24 cellular contexts compared by ENCODE assay signal in genomic region chr13:21020581-21020980, GRCh38. TPM values are rescaled to one million over a fixed set of nuclear protein-coding genes. Genes with fewer than 3 reads are reported as not detected.
DNase-seq lines count a peak whose midpoint lies in the region; ATAC-seq and TF ChIP-seq lines count a peak whose summit lies in the region.
"Had no signal": no experiment of that assay in that cellular context is flagged by ENCODE, and none has a peak within 500 bp of the region (broad histone marks: within the 10 kb centered on the region; RNA-seq: fewer than 3 reads in every experiment).

No MANE protein-coding gene starts in this region.

- H2BK12ac ChIP-seq in H9 (ENCODE audit: insufficient read length, low read depth, low read length), result no peak overlapping the region

- H3K56ac ChIP-seq in H9 (ENCODE audit: insufficient read length, low read depth, low read length), result no peak overlapping the region

- no CpG with 5 or more reads among the region's 4 CpGs for WGBS in H9 (ENCODE audit: extremely low coverage, insufficient read length, low lambda C conversion rate)
- 91% methylated on average over 4 of the region's 4 CpGs for WGBS in sigmoid colon, 2 donors

- H3K4me2 ChIP-seq in H9 (ENCODE audit: insufficient read depth, insufficient read length, low read length), result no peak overlapping the region

- H3K36me3 ChIP-seq in sigmoid colon, result no peaks in the 10 kb centered on the region
- H3K36me3 ChIP-seq: spleen had no signal

- peaks cover 21 to 27% of the 10 kb centered on the region in 2 experiments for H3K4me1 Mint-ChIP-seq in H9
- H3K4me1 Mint-ChIP-seq in dendritic cell treated with granulocyte-macrophage colony-stimulating factor and Interleukin-4, amounts not matched to agents 40 ng/mL and 50 ng/mL, for 4 days (ENCODE audit: low read depth), result peaks cover 49% of the 10 kb centered on the region
- peaks cover 14% of the 10 kb centered on the region for H3K4me1 Mint-ChIP-seq in activated T-helper 17 cell treated with anti-CD3 and anti-CD28 coated beads, Interleukin-2, amount 50 U/mL, for 72 hours

- H3K27me3 Mint-ChIP-seq in H9 (ENCODE audit: low read depth), result no peaks in the 10 kb centered on the region
- no peaks in the 10 kb centered on the region for H3K27me3 Mint-ChIP-seq in dendritic cell treated with granulocyte-macrophage colony-stimulating factor and Interleukin-4, amounts not matched to agents 40 ng/mL and 50 ng/mL, for 4 days
- H3K27me3 Mint-ChIP-seq in activated T-helper 17 cell treated with anti-CD3 and anti-CD28 coated beads, Interleukin-2, amount 50 U/mL, for 72 hours, result no peaks in the 10 kb centered on the region
- H3K27me3 Mint-ChIP-seq: activated CD4-positive, alpha-beta T cell treated with anti-CD3 and anti-CD28 coated beads, Interleukin-2, amount 10 ng/mL, durations not matched to agents 24 days and 14 days; activated naive CD8-positive, alpha-beta T cell treated with anti-CD3 and anti-CD28 coated beads, Interleukin-2, amount 50 U/mL, for 24 hours; naive thymus-derived CD4-positive, alpha-beta T cell; T-cell had no signal

- no peaks in the 10 kb centered on the region for H3K9me3 Mint-ChIP-seq in H9
- H3K9me3 Mint-ChIP-seq in dendritic cell treated with granulocyte-macrophage colony-stimulating factor and Interleukin-4, amounts not matched to agents 40 ng/mL and 50 ng/mL, for 4 days, result no peaks in the 10 kb centered on the region
- peaks cover 5% of the 10 kb centered on the region for H3K9me3 Mint-ChIP-seq in activated T-helper 17 cell treated with anti-CD3 and anti-CD28 coated beads, Interleukin-2, amount 50 U/mL, for 72 hours
- H3K9me3 Mint-ChIP-seq: activated naive CD8-positive, alpha-beta T cell treated with anti-CD3 and anti-CD28 coated beads, Interleukin-2, amount 50 U/mL, for 24 hours; T-cell had no signal

- no peaks in the 10 kb centered on the region for H3K27me3 ChIP-seq in H9 (ENCODE audit: insufficient read depth, low read length)
- no peaks in the 10 kb centered on the region for H3K27me3 ChIP-seq in sigmoid colon
- H3K27me3 ChIP-seq: BLaER1 treated with 17β-estradiol and CSF1 and Interleukin-3, amounts not matched to agents 10 nM and 100 nM; spleen had no signal

- no peak overlapping the region for H2AFZ ChIP-seq in H9 (ENCODE audit: low read length)

- H3K9ac ChIP-seq in H9 (ENCODE audit: extremely low read depth, insufficient read length, low read length), result no peak overlapping the region
- H3K9ac ChIP-seq: BLaER1 treated with 17β-estradiol and CSF1 and Interleukin-3, amounts not matched to agents 10 nM and 100 nM had no signal

- no peak for TF ChIP-seq POLR2A in sigmoid colon (IDR thresholded peaks at IDR 0.05)

- H3K4me3 Mint-ChIP-seq in H9, result no peak overlapping the region
- no peak overlapping the region for H3K4me3 Mint-ChIP-seq in dendritic cell treated with granulocyte-macrophage colony-stimulating factor and Interleukin-4, amounts not matched to agents 40 ng/mL and 50 ng/mL, for 4 days
- no peak overlapping the region for H3K4me3 Mint-ChIP-seq in activated T-helper 17 cell treated with anti-CD3 and anti-CD28 coated beads, Interleukin-2, amount 50 U/mL, for 72 hours
- H3K4me3 Mint-ChIP-seq: activated CD4-positive, alpha-beta T cell treated with anti-CD3 and anti-CD28 coated beads, Interleukin-2, amount 10 ng/mL, durations not matched to agents 24 days and 14 days; activated naive CD8-positive, alpha-beta T cell treated with anti-CD3 and anti-CD28 coated beads, Interleukin-2, amount 50 U/mL, for 24 hours; naive thymus-derived CD4-positive, alpha-beta T cell; T-cell had no signal

- H2BK15ac ChIP-seq in H9 (ENCODE audit: low read depth, low read length), result no peak overlapping the region

- peak in 1 of 4 donors; percentile 50 for TF ChIP-seq EP300 in sigmoid colon (IDR thresholded peaks at IDR 0.05)

- no peak overlapping the region for H3T11ph ChIP-seq in H9 (ENCODE audit: low read length)

- H2AK5ac ChIP-seq in H9 (ENCODE audit: insufficient read length, low read length), result no peak overlapping the region

- ATAC-seq in activated T-helper 17 cell treated with anti-CD3 and anti-CD28 coated beads, Interleukin-2, amount 50 U/mL, for 72 hours (replicated peaks), result no peak
- ATAC-seq: activated naive CD8-positive, alpha-beta T cell treated with anti-CD3 and anti-CD28 coated beads, Interleukin-2, amount 50 U/mL, for 24 hours; naive thymus-derived CD4-positive, alpha-beta T cell; psoas muscle; T-cell had no signal

- peaks cover 10% of the 10 kb centered on the region; the same call in 1 of the 2 replicates for H3K79me2 ChIP-seq in H9 (ENCODE audit: insufficient read depth, low read length)

- no peak overlapping the region for H3K23ac ChIP-seq in H9 (ENCODE audit: insufficient read length, low read depth, low read length)

- peak; percentile 14 for DNase-seq in H9
- DNase-seq in islet precursor cell, result peak; percentile 37
- no peak for DNase-seq in sigmoid colon
- DNase-seq in stimulated activated CD4-positive, alpha-beta T cell treated with anti-CD3 and anti-CD28 coated beads, Interleukin-12 subunit alpha, Interleukin-12 subunit beta, amount 100 ng/mL, for 4 hours, result no peak
- DNase-seq in NCI-H2081 treated with DMSO at 0.1 percent for 48 hours (lab: John Stamatoyannopoulos, UW), result no peak
- DNase-seq in NCI-H526 treated with DMSO at 0.1 percent for 48 hours (lab: John Stamatoyannopoulos, UW), result no peak
- DNase-seq: activated CD4-positive, alpha-beta T cell treated with anti-CD3 and anti-CD28 coated beads, Interleukin-2, amount 10 ng/mL, durations not matched to agents 24 days and 14 days; activated CD8-positive, alpha-beta memory T cell treated with anti-CD3 and anti-CD28 coated beads, Interleukin-2, amount 50 U/mL, for 4 hours; activated effector memory CD4-positive, alpha-beta T cell treated with Interleukin-2 at 50 U/mL for 16 hours; activated naive CD8-positive, alpha-beta T cell treated with anti-CD3 and anti-CD28 coated beads, Interleukin-2, amount 50 U/mL, for 24 hours; dermis blood vessel endothelial cell; hypothalamus; mammary epithelial cell; naive thymus-derived CD4-positive, alpha-beta T cell; NCI-H1694; NCI-H2227 treated with DMSO at 0.1 percent for 48 hours; NCI-H774; psoas muscle; SIG-M5; spleen; T-cell had no signal

- no peak overlapping the region for H2BK20ac ChIP-seq in H9 (ENCODE audit: low read depth, low read length, poor library complexity, severe bottlenecking)

- H3K4me1 ChIP-seq in H9 (ENCODE audit: insufficient read depth, low read length) (peaks cover 3% of the 10 kb centered on the region; the same call in 1 of the 2 replicates), sigmoid colon (peaks cover 0 to 73% (median 69%) of the 10 kb centered on the region in 4 donors)

- peaks cover 6% of the 10 kb centered on the region for H3K79me1 ChIP-seq in H9 (ENCODE audit: insufficient read depth, low read depth, low read length, poor library complexity, severe bottlenecking)

- H3K36me3 Mint-ChIP-seq in H9 (ENCODE audit: insufficient read depth in 1 of 3, low read depth in 3 of 3), result peaks cover 0 to 3% (median 2%) of the 10 kb centered on the region in 3 experiments; a peak in 1 of 7 replicates
- peaks cover 25% of the 10 kb centered on the region for H3K36me3 Mint-ChIP-seq in dendritic cell treated with granulocyte-macrophage colony-stimulating factor and Interleukin-4, amounts not matched to agents 40 ng/mL and 50 ng/mL, for 4 days (ENCODE audit: low read depth)
- H3K36me3 Mint-ChIP-seq in activated T-helper 17 cell treated with anti-CD3 and anti-CD28 coated beads, Interleukin-2, amount 50 U/mL, for 72 hours (ENCODE audit: low read depth), result no peaks in the 10 kb centered on the region
- H3K36me3 Mint-ChIP-seq: T-cell had no signal

- intact Hi-C loops in dendritic cell treated with granulocyte-macrophage colony-stimulating factor and Interleukin-4, amounts not matched to agents 40 ng/mL and 50 ng/mL, for 4 days (cut with micrococcal nuclease), result no loop called here
- intact Hi-C loops in sigmoid colon (cut with DNase I), result loop anchor here (2.0 kb wide), 1 partner anchor 40 kb away; the partner anchor contains the start of gene LATS2

- no peak overlapping the region for H3K4me3 ChIP-seq in sigmoid colon
- H3K4me3 ChIP-seq: BLaER1 treated with 17β-estradiol and CSF1 and Interleukin-3, amounts not matched to agents 10 nM and 100 nM; psoas muscle; spleen had no signal

- H3K9me3 ChIP-seq in H9 (ENCODE audit: control insufficient read depth, low read depth, low read length) (no peaks in the 10 kb centered on the region), sigmoid colon (no peaks in the 10 kb centered on the region)
- H3K9me3 ChIP-seq: BLaER1 treated with 17β-estradiol and CSF1 and Interleukin-3, amounts not matched to agents 10 nM and 100 nM; psoas muscle; spleen had no signal

- no peak overlapping the region for H4K91ac ChIP-seq in H9 (ENCODE audit: insufficient read length, low read depth, low read length)

- H3K4ac ChIP-seq in H9 (ENCODE audit: low read depth, low read length), result no peak overlapping the region

- H3K23me2 ChIP-seq in H9 (ENCODE audit: insufficient read length, low read depth, low read length, poor library complexity, severe bottlenecking), result no peaks in the 10 kb centered on the region

- H2BK5ac ChIP-seq in H9 (ENCODE audit: insufficient read length, low read length), result no peak overlapping the region

- TF ChIP-seq CTCF in H9 (conservative IDR thresholded peaks at IDR 0.05) (no peak), sigmoid colon (IDR thresholded peaks at IDR 0.05) (no peak)

- no peak overlapping the region for H4K5ac ChIP-seq in H9 (ENCODE audit: insufficient read length, low read depth, low read length)

- no peak overlapping the region for H2BK120ac ChIP-seq in H9 (ENCODE audit: low read depth, low read length, poor library complexity, severe bottlenecking)

- H3K27ac Mint-ChIP-seq in H9, result peak overlapping the region in 1 of 3 experiments; percentile 42; a peak in 1 of 7 replicates
- peak overlapping the region; percentile 30 for H3K27ac Mint-ChIP-seq in dendritic cell treated with granulocyte-macrophage colony-stimulating factor and Interleukin-4, amounts not matched to agents 40 ng/mL and 50 ng/mL, for 4 days
- H3K27ac Mint-ChIP-seq in activated T-helper 17 cell treated with anti-CD3 and anti-CD28 coated beads, Interleukin-2, amount 50 U/mL, for 72 hours, result no peak overlapping the region
- H3K27ac Mint-ChIP-seq: activated CD4-positive, alpha-beta T cell treated with anti-CD3 and anti-CD28 coated beads, Interleukin-2, amount 10 ng/mL, durations not matched to agents 24 days and 14 days; activated naive CD8-positive, alpha-beta T cell treated with anti-CD3 and anti-CD28 coated beads, Interleukin-2, amount 50 U/mL, for 24 hours; naive thymus-derived CD4-positive, alpha-beta T cell; T-cell had no signal

- H3K18ac ChIP-seq in H9 (ENCODE audit: insufficient read length, low read depth, low read length), result no peak overlapping the region

- no peak overlapping the region; the same call in 1 of the 2 replicates for H3K14ac ChIP-seq in H9 (ENCODE audit: insufficient read depth, low read length)

- H4K20me1 ChIP-seq in H9 (ENCODE audit: control insufficient read depth, insufficient read depth, insufficient read length), result peaks cover 3% of the 10 kb centered on the region

- H3K27ac ChIP-seq in H9 (ENCODE audit: insufficient read length, low read depth, low read length) (no peak overlapping the region), sigmoid colon (peak overlapping the region; percentile 59 to 77 (median 76))
- H3K27ac ChIP-seq: BLaER1 treated with 17β-estradiol and CSF1 and Interleukin-3, amounts not matched to agents 10 nM and 100 nM; psoas muscle had no signal

- no peak overlapping the region for H4K8ac ChIP-seq in H9 (replicated peaks; ENCODE audit: insufficient read length, low read depth, low read length)

RNA-seq across cellular contexts. Expression of gene LATS2, which starts 40.8 kb away (rescaled TPM):
- total RNA-seq in H9 (2021) (16.8 and 20.0 TPM in 2 replicates), sigmoid colon (10 to 100 TPM; 21.8 to 45.5 (median 28.2) TPM)
- polyA plus RNA-seq in sigmoid colon, result 1 to 10 TPM; 3.7 to 4.6 (median 4.2) TPM
- 1 to 10 TPM; 4.9 to 9.2 TPM for total RNA-seq in activated T-helper 17 cell treated with anti-CD3 and anti-CD28 coated beads, Interleukin-2, amount 50 U/mL, for 72 hours
- polyA plus RNA-seq: naive thymus-derived CD4-positive, alpha-beta T cell had no signal

Comparison
In these comparisons a context has a peak if more than half of its experiments do, and no peak if none do; other contexts are left out.
1. DNase-seq: peak in H9 (single experiment) and islet precursor cell (single experiment); none in sigmoid colon (single experiment), stimulated activated CD4-positive, alpha-beta T cell treated with anti-CD3 and anti-CD28 coated beads, Interleukin-12 subunit alpha, Interleukin-12 subunit beta, amount 100 ng/mL, for 4 hours (single experiment), NCI-H2081 treated with DMSO at 0.1 percent for 48 hours (single experiment) and NCI-H526 treated with DMSO at 0.1 percent for 48 hours (single experiment).